In genomic region chr12:23126794-23127193, GRCh38 we compare ENCODE assay signal across 19 cellular contexts.
DNase-seq lines count a peak whose midpoint lies in the region; ATAC-seq and TF ChIP-seq lines count a peak whose summit lies in the region.
"Had no signal": no experiment of that assay in that cellular context is flagged by ENCODE, and none has a peak within 500 bp of the region (broad histone marks: within the 10 kb centered on the region; RNA-seq: fewer than 3 reads in every experiment).

No MANE protein-coding gene starts in this region.

- WGBS in endodermal cell (ENCODE audit: insufficient coverage in 1 of 2, insufficient read length in 1 of 2), 2 experiments, result 91% methylated on average over 1 of the region's 2 CpGs; no CpG with 5 or more reads in 1 of the 2 experiments

- H3K27me3 ChIP-seq in endodermal cell (ENCODE audit: control insufficient read depth, insufficient read depth, low read length, poor library complexity, severe bottlenecking), result no peaks in the 10 kb centered on the region
- H3K27me3 ChIP-seq: BE2C had no signal

- H3K9me3 ChIP-seq in endodermal cell (ENCODE audit: control insufficient read depth, low read length), result no peaks in the 10 kb centered on the region
- H3K9me3 ChIP-seq: BE2C had no signal

- H3K9me3 Mint-ChIP-seq in HFFc6 (peaks cover 41% of the 10 kb centered on the region), endodermal cell (no peaks in the 10 kb centered on the region), neural crest cell (no peaks in the 10 kb centered on the region)
- H3K9me3 Mint-ChIP-seq: CD8-positive, alpha-beta memory T cell had no signal

- H3K36me3 ChIP-seq in endodermal cell (ENCODE audit: control insufficient read depth, insufficient read depth, low read length), result peaks cover 56% of the 10 kb centered on the region
- H3K36me3 ChIP-seq: BE2C had no signal

- H3K27me3 Mint-ChIP-seq in HFFc6 (ENCODE audit: insufficient read depth) (no peaks in the 10 kb centered on the region), endodermal cell (ENCODE audit: insufficient read depth) (no peaks in the 10 kb centered on the region), neural crest cell (ENCODE audit: low read depth) (no peaks in the 10 kb centered on the region)
- H3K27me3 Mint-ChIP-seq: CD4-positive, CD25-positive, alpha-beta regulatory T cell; CD8-positive, alpha-beta memory T cell had no signal

- H3K4me3 Mint-ChIP-seq in HFFc6, result no peak overlapping the region
- H3K4me3 Mint-ChIP-seq in endodermal cell, result no peak overlapping the region
- no peak overlapping the region for H3K4me3 Mint-ChIP-seq in neural crest cell
- H3K4me3 Mint-ChIP-seq: CD4-positive, CD25-positive, alpha-beta regulatory T cell; CD8-positive, alpha-beta memory T cell had no signal

- H3K4me1 Mint-ChIP-seq in HFFc6 (ENCODE audit: low read depth) (no peaks in the 10 kb centered on the region), endodermal cell (peaks cover 17% of the 10 kb centered on the region), neural crest cell (no peaks in the 10 kb centered on the region)
- H3K4me1 Mint-ChIP-seq: CD4-positive, CD25-positive, alpha-beta regulatory T cell; CD8-positive, alpha-beta memory T cell had no signal

- H3K27ac ChIP-seq in 22Rv1 (no peak overlapping the region), endodermal cell (ENCODE audit: low read depth, low read length) (no peak overlapping the region)
- H3K27ac ChIP-seq: KMS-11 had no signal

- H3K27ac Mint-ChIP-seq in HFFc6 (no peak overlapping the region), endodermal cell (no peak overlapping the region), neural crest cell (ENCODE audit: unreplicated experiment) (no peak overlapping the region)
- H3K27ac Mint-ChIP-seq: CD4-positive, CD25-positive, alpha-beta regulatory T cell; CD8-positive, alpha-beta memory T cell had no signal

- H3K4me3 ChIP-seq in endodermal cell (ENCODE audit: low read length), result no peak overlapping the region

- peak; percentile 18; the same call in 1 of the 2 replicates for TF ChIP-seq CTCF in 22Rv1 (IDR thresholded peaks at IDR 0.05)
- TF ChIP-seq CTCF in HFFc6 (IDR thresholded peaks at IDR 0.05), result peak; percentile 19; the same call in 1 of the 2 replicates
- TF ChIP-seq CTCF in endodermal cell (conservative IDR thresholded peaks at IDR 0.05), result peak; percentile 67
- peak; percentile 44 for TF ChIP-seq CTCF in neural crest cell (conservative IDR thresholded peaks at IDR 0.05)

- peaks cover 3% of the 10 kb centered on the region for H3K4me1 ChIP-seq in endodermal cell (ENCODE audit: control insufficient read depth, insufficient read depth, low read length)

- H3K9ac ChIP-seq in endodermal cell (ENCODE audit: extremely low read depth, low read length, poor library complexity, severe bottlenecking), result no peak overlapping the region
- H3K9ac ChIP-seq: KMS-11 had no signal

- no peak for DNase-seq in HFFc6
- DNase-seq in endodermal cell, result no peak
- no peak for DNase-seq in neural crest cell (ENCODE audit: low read depth, low spot score)
- DNase-seq in activated CD4-positive, alpha-beta T cell treated with anti-CD3 and anti-CD28 coated beads for 48 hours, result no peak
- no peak for DNase-seq in NCI-H82 treated with DMSO at 0.1 percent for 48 hours (lab: John Stamatoyannopoulos, UW; ENCODE audit: unreplicated experiment)
- DNase-seq in cerebellum (ENCODE audit: low spot score), result no peak
- DNase-seq: ACHN; BE2C; C1 segment of cervical spinal cord; CD4-positive, CD25-positive, alpha-beta regulatory T cell; CD8-positive, alpha-beta memory T cell; COR-L47; DMS 273 treated with DMSO at 0.1 percent for 48 hours; DMS79; GDM1; HCEC 1CT had no signal

- no peak for ATAC-seq in HG03565 (IDR thresholded peaks at IDR 0.05; ENCODE audit: unreplicated experiment)

- no peaks in the 10 kb centered on the region; the same call in 1 of the 2 replicates for H3K36me3 Mint-ChIP-seq in HFFc6 (ENCODE audit: low read depth)
- peaks cover 32% of the 10 kb centered on the region for H3K36me3 Mint-ChIP-seq in endodermal cell (ENCODE audit: low read depth)
- no peaks in the 10 kb centered on the region for H3K36me3 Mint-ChIP-seq in neural crest cell (ENCODE audit: low read depth)
- H3K36me3 Mint-ChIP-seq: CD4-positive, CD25-positive, alpha-beta regulatory T cell; CD8-positive, alpha-beta memory T cell had no signal
